Comparison of ENCODE assay signal across 17 cellular contexts in genomic region chr11:126476977-126477376, GRCh38.
"Had no signal": no experiment of that assay in that cellular context is flagged by ENCODE, and none has a peak within 500 bp of the region (broad histone marks: within the 10 kb centered on the region; RNA-seq: fewer than 3 reads in every experiment).

No MANE protein-coding gene starts in this region.

- H3K27ac ChIP-seq: transverse colon had no signal

- H3K4me3 Mint-ChIP-seq: activated naive CD8-positive, alpha-beta T cell treated with anti-CD3 and anti-CD28 coated beads, Interleukin-2, amount 10 ng/mL, durations not matched to agents 7 days and 5 days; naive thymus-derived CD8-positive, alpha-beta T cell; T-helper 2 cell treated with Interferon-gamma antibody and Interleukin-4, amounts not matched to agents 5 μg/mL and 100 μg/mL, for 36 hours had no signal

- ATAC-seq: naive thymus-derived CD8-positive, alpha-beta T cell; right cardiac atrium had no signal

- H3K36me3 Mint-ChIP-seq: activated naive CD8-positive, alpha-beta T cell treated with anti-CD3 and anti-CD28 coated beads, Interleukin-2, amount 10 ng/mL, durations not matched to agents 7 days and 5 days; naive thymus-derived CD8-positive, alpha-beta T cell had no signal

- H3K9me3 Mint-ChIP-seq: activated naive CD8-positive, alpha-beta T cell treated with anti-CD3 and anti-CD28 coated beads, Interleukin-2, amount 10 ng/mL, durations not matched to agents 7 days and 5 days; naive thymus-derived CD8-positive, alpha-beta T cell; T-helper 2 cell treated with Interferon-gamma antibody and Interleukin-4, amounts not matched to agents 5 μg/mL and 100 μg/mL, for 36 hours had no signal

- DNase-seq: activated CD4-positive, alpha-beta T cell treated with anti-CD3 and anti-CD28 coated beads, Interleukin-2, amount 50 U/mL, for 4 hours; activated naive CD4-positive, alpha-beta T cell; activated naive CD8-positive, alpha-beta T cell treated with anti-CD3 and anti-CD28 coated beads, Interleukin-2, amount 10 ng/mL, durations not matched to agents 7 days and 5 days; activated T-cell treated with anti-CD3 and anti-CD28 coated beads for 4 hours; cortex of kidney; effector CD8-positive, alpha-beta T cell; foreskin fibroblast; head of caudate nucleus; mesenchymal stem cell; naive thymus-derived CD8-positive, alpha-beta T cell; occipital lobe; stimulated activated CD4-positive, alpha-beta T cell treated with anti-CD3 and anti-CD28 coated beads, Interleukin-4, amount 100 ng/mL, for 24 hours; stimulated activated naive CD4-positive, alpha-beta T cell treated with Interleukin-2 at 50 U/mL for 16 hours; transverse colon had no signal

- H3K27ac Mint-ChIP-seq: activated naive CD8-positive, alpha-beta T cell treated with anti-CD3 and anti-CD28 coated beads, Interleukin-2, amount 10 ng/mL, durations not matched to agents 7 days and 5 days; progenitor cell of endocrine pancreas; T-helper 2 cell treated with Interferon-gamma antibody and Interleukin-4, amounts not matched to agents 5 μg/mL and 100 μg/mL, for 36 hours had no signal
